In genomic region chr22:42375982-42376381, GRCh38 we compare ENCODE assay signal across 1 cellular context.
TF ChIP-seq lines count a peak whose summit lies in the region.

No MANE protein-coding gene starts in this region.

TF ChIP-seq in Ishikawa, 13 proteins besides CTCF, POLR2A, EP300 and RAD21 (continued from another document):
- TF ChIP-seq, protein P1, sequence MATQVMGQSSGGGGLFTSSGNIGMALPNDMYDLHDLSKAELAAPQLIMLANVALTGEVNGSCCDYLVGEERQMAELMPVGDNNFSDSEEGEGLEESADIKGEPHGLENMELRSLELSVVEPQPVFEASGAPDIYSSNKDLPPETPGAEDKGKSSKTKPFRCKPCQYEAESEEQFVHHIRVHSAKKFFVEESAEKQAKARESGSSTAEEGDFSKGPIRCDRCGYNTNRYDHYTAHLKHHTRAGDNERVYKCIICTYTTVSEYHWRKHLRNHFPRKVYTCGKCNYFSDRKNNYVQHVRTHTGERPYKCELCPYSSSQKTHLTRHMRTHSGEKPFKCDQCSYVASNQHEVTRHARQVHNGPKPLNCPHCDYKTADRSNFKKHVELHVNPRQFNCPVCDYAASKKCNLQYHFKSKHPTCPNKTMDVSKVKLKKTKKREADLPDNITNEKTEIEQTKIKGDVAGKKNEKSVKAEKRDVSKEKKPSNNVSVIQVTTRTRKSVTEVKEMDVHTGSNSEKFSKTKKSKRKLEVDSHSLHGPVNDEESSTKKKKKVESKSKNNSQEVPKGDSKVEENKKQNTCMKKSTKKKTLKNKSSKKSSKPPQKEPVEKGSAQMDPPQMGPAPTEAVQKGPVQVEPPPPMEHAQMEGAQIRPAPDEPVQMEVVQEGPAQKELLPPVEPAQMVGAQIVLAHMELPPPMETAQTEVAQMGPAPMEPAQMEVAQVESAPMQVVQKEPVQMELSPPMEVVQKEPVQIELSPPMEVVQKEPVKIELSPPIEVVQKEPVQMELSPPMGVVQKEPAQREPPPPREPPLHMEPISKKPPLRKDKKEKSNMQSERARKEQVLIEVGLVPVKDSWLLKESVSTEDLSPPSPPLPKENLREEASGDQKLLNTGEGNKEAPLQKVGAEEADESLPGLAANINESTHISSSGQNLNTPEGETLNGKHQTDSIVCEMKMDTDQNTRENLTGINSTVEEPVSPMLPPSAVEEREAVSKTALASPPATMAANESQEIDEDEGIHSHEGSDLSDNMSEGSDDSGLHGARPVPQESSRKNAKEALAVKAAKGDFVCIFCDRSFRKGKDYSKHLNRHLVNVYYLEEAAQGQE (IDR thresholded peaks at IDR 0.05; ENCODE audit: low read depth) = no peak
- TF ChIP-seq TCF12 (IDR thresholded peaks at IDR 0.05; ENCODE audit: low read depth) = no peak
- TF ChIP-seq, protein P2, sequence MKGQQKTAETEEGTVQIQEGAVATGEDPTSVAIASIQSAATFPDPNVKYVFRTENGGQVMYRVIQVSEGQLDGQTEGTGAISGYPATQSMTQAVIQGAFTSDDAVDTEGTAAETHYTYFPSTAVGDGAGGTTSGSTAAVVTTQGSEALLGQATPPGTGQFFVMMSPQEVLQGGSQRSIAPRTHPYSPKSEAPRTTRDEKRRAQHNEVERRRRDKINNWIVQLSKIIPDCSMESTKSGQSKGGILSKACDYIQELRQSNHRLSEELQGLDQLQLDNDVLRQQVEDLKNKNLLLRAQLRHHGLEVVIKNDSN (IDR thresholded peaks at IDR 0.05) = peak; percentile 79
- TF ChIP-seq TAF1 (IDR thresholded peaks at IDR 0.05; ENCODE audit: low read depth) = no peak
- TF ChIP-seq CREB1 (IDR thresholded peaks at IDR 0.05; ENCODE audit: low read depth) = no peak
